Comparison of ENCODE assay signal across 19 cellular contexts in genomic region chr19:6721113-6721474, GRCh38. TPM values are rescaled to one million over a fixed set of nuclear protein-coding genes. Genes with fewer than 3 reads are reported as not detected.
A peak's percentile ranks its signal among the peaks of the same experiment; 100 is the strongest.
DNase-seq lines count a peak whose midpoint lies in the region; ATAC-seq, FAIRE-seq and TF ChIP-seq lines count a peak whose summit lies in the region.
"Had no signal": no experiment of that assay in that cellular context is flagged by ENCODE, and none has a peak within 500 bp of the region (broad histone marks: within the 10 kb centered on the region; RNA-seq: fewer than 3 reads in every experiment).

No MANE protein-coding gene starts in this region.

- no peak overlapping the region for H3K4me3 Mint-ChIP-seq in stimulated activated memory B cell treated with anti-CD40 and anti-IgM and Interleukin-4, amounts not matched to agents 10 μg/mL and 1 μg/mL and 100 μg/mL, for 72 hours
- H3K4me3 Mint-ChIP-seq: activated CD4-positive, alpha-beta memory T cell treated with anti-CD3 and anti-CD28 coated beads for 36 hours; activated T-cell treated with anti-CD3 and anti-CD28 coated beads, Interleukin-2, amount 50 U/mL, for 24 hours; GM23338 had no signal

- peak overlapping the region; percentile 87 for H3K27ac Mint-ChIP-seq in stimulated activated memory B cell treated with anti-CD40 and anti-IgM and Interleukin-4, amounts not matched to agents 10 μg/mL and 1 μg/mL and 100 μg/mL, for 72 hours
- H3K27ac Mint-ChIP-seq: activated CD4-positive, alpha-beta memory T cell treated with anti-CD3 and anti-CD28 coated beads for 36 hours; activated T-cell treated with anti-CD3 and anti-CD28 coated beads, Interleukin-2, amount 50 U/mL, for 24 hours; GM23338 had no signal

- TF ChIP-seq CTCF in DOHH2 (IDR thresholded peaks at IDR 0.05; ENCODE audit: low read depth, low read length, poor library complexity, severe bottlenecking) (no peak), RWPE2 (IDR thresholded peaks at IDR 0.05; ENCODE audit: poor library complexity, severe bottlenecking) (no peak), keratinocyte (optimal IDR thresholded peaks at IDR 0.05 in 1 of 3, IDR thresholded peaks at IDR 0.05 in 1 of 3, conservative IDR thresholded peaks at IDR 0.05 in 1 of 3; ENCODE audit: extremely low read depth in 1 of 3, insufficient read depth in 2 of 3, low read length in 3 of 3) (no peak)

- no peak overlapping the region for H3K9ac ChIP-seq in keratinocyte (ENCODE audit: control insufficient read depth, extremely low read depth, insufficient read depth, low read length)

- H3K9me1 ChIP-seq in keratinocyte (ENCODE audit: control insufficient read depth, extremely low read depth, insufficient read depth, low read length), result no peaks in the 10 kb centered on the region

- no peak overlapping the region for H2AFZ ChIP-seq in keratinocyte (ENCODE audit: control insufficient read depth, low read length)
- H2AFZ ChIP-seq: GM23338 had no signal

- H3K9me3 ChIP-seq in DOHH2 (ENCODE audit: control insufficient read depth, insufficient read depth, low read length) (no peaks in the 10 kb centered on the region), RWPE2 (ENCODE audit: severe bottlenecking) (no peaks in the 10 kb centered on the region), keratinocyte (ENCODE audit: control insufficient read depth, low read depth, low read length) (no peaks in the 10 kb centered on the region)
- H3K9me3 ChIP-seq: BE2C, ovary, suprapubic skin had no signal

- H3K36me3 ChIP-seq in DOHH2 (ENCODE audit: control insufficient read depth, low read length), result no peaks in the 10 kb centered on the region
- peaks cover 13% of the 10 kb centered on the region for H3K36me3 ChIP-seq in RWPE2 (ENCODE audit: low read depth)
- H3K36me3 ChIP-seq in keratinocyte (ENCODE audit: control insufficient read depth in 2 of 2, extremely low read depth in 1 of 2, insufficient read depth in 2 of 2, low read length in 2 of 2), result no peaks in the 10 kb centered on the region
- H3K36me3 ChIP-seq: BE2C, ovary, suprapubic skin had no signal

- H3K79me2 ChIP-seq in DOHH2 (ENCODE audit: control insufficient read depth, low read length), result no peaks in the 10 kb centered on the region
- H3K79me2 ChIP-seq in keratinocyte (ENCODE audit: control insufficient read depth, insufficient read depth, low read length), result no peaks in the 10 kb centered on the region

- ATAC-seq in RWPE2 (ENCODE audit: low read depth), result no peak
- no peak for ATAC-seq in stimulated activated memory B cell treated with anti-CD40 and anti-IgM and Interleukin-4, amounts not matched to agents 10 μg/mL and 1 μg/mL and 100 μg/mL, for 72 hours
- no peak for ATAC-seq in GM19324 (IDR thresholded peaks at IDR 0.05; ENCODE audit: low FRiP score, unreplicated experiment)
- ATAC-seq: GM23338 had no signal

- H3K4me3 ChIP-seq in DOHH2 (ENCODE audit: low read length), result peak overlapping the region; percentile 38; the same call in 1 of the 2 replicates
- no peak overlapping the region for H3K4me3 ChIP-seq in RWPE2 (ENCODE audit: severe bottlenecking)
- H3K4me3 ChIP-seq in keratinocyte (ENCODE audit: control insufficient read depth in 2 of 3, extremely low read depth in 1 of 3, insufficient read depth in 2 of 3, low read depth in 1 of 3, low read length in 3 of 3), result no peak overlapping the region
- H3K4me3 ChIP-seq: GM23338 had no signal

- H3K4me1 Mint-ChIP-seq in stimulated activated memory B cell treated with anti-CD40 and anti-IgM and Interleukin-4, amounts not matched to agents 10 μg/mL and 1 μg/mL and 100 μg/mL, for 72 hours, result peaks cover 63% of the 10 kb centered on the region

- H3K27ac ChIP-seq in DOHH2 (ENCODE audit: low read depth, low read length) (no peak overlapping the region), RWPE2 (ENCODE audit: poor library complexity, severe bottlenecking) (peak overlapping the region; percentile 52), keratinocyte (ENCODE audit: control insufficient read depth, insufficient read depth, low read length) (no peak overlapping the region)
- H3K27ac ChIP-seq: suprapubic skin had no signal

- dilution Hi-C loops in keratinocyte (cut with MboI; ENCODE audit: extremely low pct_ligation_motif_present, low sequenced_read_pairs), result no loop called here

- no peaks in the 10 kb centered on the region for H3K36me3 Mint-ChIP-seq in stimulated activated memory B cell treated with anti-CD40 and anti-IgM and Interleukin-4, amounts not matched to agents 10 μg/mL and 1 μg/mL and 100 μg/mL, for 72 hours
- H3K36me3 Mint-ChIP-seq: activated CD4-positive, alpha-beta memory T cell treated with anti-CD3 and anti-CD28 coated beads for 36 hours had no signal

- no peaks in the 10 kb centered on the region for H3K9me2 ChIP-seq in DOHH2 (replicated peaks; ENCODE audit: control insufficient read depth, low read length)

- H3K27me3 ChIP-seq in DOHH2 (ENCODE audit: control insufficient read depth, low read length) (no peaks in the 10 kb centered on the region), RWPE2 (ENCODE audit: insufficient read depth, poor library complexity, severe bottlenecking) (no peaks in the 10 kb centered on the region), keratinocyte (ENCODE audit: control insufficient read depth, extremely low read depth, insufficient read depth, low read length) (no peaks in the 10 kb centered on the region)
- H3K27me3 ChIP-seq: BE2C, ovary, suprapubic skin had no signal

- FAIRE-seq in keratinocyte (lab: Jason Lieb, UNC), result no peak

- no peaks in the 10 kb centered on the region for H4K20me1 ChIP-seq in DOHH2 (ENCODE audit: control insufficient read depth, insufficient read depth, low read depth, low read length)
- H4K20me1 ChIP-seq in keratinocyte (ENCODE audit: control insufficient read depth, extremely low read depth, insufficient read depth, low read length), result no peaks in the 10 kb centered on the region

- peaks cover 7% of the 10 kb centered on the region for H3K9me3 Mint-ChIP-seq in stimulated activated memory B cell treated with anti-CD40 and anti-IgM and Interleukin-4, amounts not matched to agents 10 μg/mL and 1 μg/mL and 100 μg/mL, for 72 hours
- H3K9me3 Mint-ChIP-seq: activated CD4-positive, alpha-beta memory T cell treated with anti-CD3 and anti-CD28 coated beads for 36 hours; activated T-cell treated with anti-CD3 and anti-CD28 coated beads, Interleukin-2, amount 50 U/mL, for 24 hours had no signal

- DNase-seq in RWPE2 (ENCODE audit: low spot score) (no peak), keratinocyte (ENCODE audit: low read depth, low spot score) (no peak), dedifferentiated amniotic fluid mesenchymal stem cell (ENCODE audit: extremely low spot score) (no peak), NCI-H146 treated with DMSO at 0.1 percent for 48 hours (lab: John Stamatoyannopoulos, UW; ENCODE audit: unreplicated experiment) (no peak), NCI-H510A (lab: John Stamatoyannopoulos, UW) (no peak)
- DNase-seq: activated CD4-positive, alpha-beta memory T cell treated with anti-CD3 and anti-CD28 coated beads for 36 hours; activated naive CD8-positive, alpha-beta T cell treated with anti-CD3 and anti-CD28 coated beads, Interleukin-2, amount 10 ng/mL, durations not matched to agents 7 days and 5 days; activated T-cell treated with anti-CD3 and anti-CD28 coated beads, Interleukin-2, amount 50 U/mL, for 24 hours; BE2C; DMS153; NCI-H1092 treated with DMSO at 0.1 percent for 48 hours; NCI-H524 treated with DMSO at 0.1 percent for 48 hours; stimulated activated CD4-positive, alpha-beta T cell treated with anti-CD3 and anti-CD28 coated beads, Interleukin-2, amount 100 ng/mL, for 48 hours had no signal

- H3K27me3 Mint-ChIP-seq in stimulated activated memory B cell treated with anti-CD40 and anti-IgM and Interleukin-4, amounts not matched to agents 10 μg/mL and 1 μg/mL and 100 μg/mL, for 72 hours, result no peaks in the 10 kb centered on the region
- H3K27me3 Mint-ChIP-seq: activated naive CD8-positive, alpha-beta T cell treated with anti-CD3 and anti-CD28 coated beads, Interleukin-2, amount 10 ng/mL, durations not matched to agents 7 days and 5 days; activated T-cell treated with anti-CD3 and anti-CD28 coated beads, Interleukin-2, amount 50 U/mL, for 24 hours had no signal

- peaks cover 10% of the 10 kb centered on the region; the same call in 1 of the 2 replicates for H3F3A ChIP-seq in DOHH2 (ENCODE audit: control insufficient read depth, insufficient read depth)

- H3K4me2 ChIP-seq in DOHH2 (ENCODE audit: low read length) (peak overlapping the region; percentile 59), keratinocyte (ENCODE audit: control insufficient read depth, extremely low read depth, insufficient read depth, low read depth, low read length) (peak overlapping the region; percentile 30)
- H3K4me2 ChIP-seq: GM23338 had no signal

- H3K4me1 ChIP-seq in DOHH2 (ENCODE audit: control insufficient read depth, low read length) (peaks cover 41% of the 10 kb centered on the region), RWPE2 (ENCODE audit: insufficient read depth, poor library complexity, severe bottlenecking) (peaks cover 23% of the 10 kb centered on the region), keratinocyte (ENCODE audit: control insufficient read depth, extremely low read depth, insufficient read depth, low read length) (peaks cover 14% of the 10 kb centered on the region)
- H3K4me1 ChIP-seq: BE2C had no signal

RNA-seq across cellular contexts. Expression of gene C3, which starts 0.6 kb away (rescaled TPM):
- polyA plus RNA-seq in keratinocyte, result 10.7 to 85.7 TPM (median 14.8 TPM) in 3 replicates
- polyA plus RNA-seq in keratinocyte (2011; ENCODE audit: low read depth), result 3.3 TPM
- polyA plus RNA-seq in keratinocyte (2011; cell fraction: cytosol; rRNA removed), result 17.7 and 21.0 TPM in 2 replicates
- polyA plus RNA-seq in keratinocyte (2011; cell fraction: nucleus; rRNA removed), result 111 and 120 TPM in 2 replicates
- polyA plus RNA-seq in keratinocyte (2012; ENCODE audit: low replicate concordance), result 3.5 and 17.2 TPM in 2 replicates
- 14.0 to 151 TPM (median 61.4 TPM) in 3 replicates for polyA minus RNA-seq in keratinocyte
- polyA minus RNA-seq in keratinocyte (2011; cell fraction: cytosol; rRNA and poly(A)+ RNA removed), result 83.1 TPM
- polyA minus RNA-seq in keratinocyte (2011; cell fraction: nucleus; rRNA and poly(A)+ RNA removed), result 68.7 and 86.2 TPM in 2 replicates

RNA-seq across cellular contexts. Expression of gene GPR108, which starts 16.3 kb away (rescaled TPM):
- polyA plus RNA-seq in keratinocyte, result 57.7 to 89.8 TPM (median 62.9 TPM) in 3 replicates
- polyA plus RNA-seq in keratinocyte (2011; ENCODE audit: low read depth), result 64.3 TPM
- polyA plus RNA-seq in keratinocyte (2011; cell fraction: cytosol; rRNA removed), result 60.4 and 78.6 TPM in 2 replicates
- polyA plus RNA-seq in keratinocyte (2011; cell fraction: nucleus; rRNA removed), result 146 and 171 TPM in 2 replicates
- 54.0 and 68.0 TPM in 2 replicates for polyA plus RNA-seq in keratinocyte (2012; ENCODE audit: low replicate concordance)
- 66.7 to 196 TPM (median 116 TPM) in 3 replicates for polyA minus RNA-seq in keratinocyte
- 98.4 TPM for polyA minus RNA-seq in keratinocyte (2011; cell fraction: cytosol; rRNA and poly(A)+ RNA removed)
- polyA minus RNA-seq in keratinocyte (2011; cell fraction: nucleus; rRNA and poly(A)+ RNA removed), result 70.3 and 72.8 TPM in 2 replicates

RNA-seq across cellular contexts. Expression of gene TRIP10, which starts 18.4 kb away (rescaled TPM):
- 34.8 to 43.8 TPM (median 36.2 TPM) in 3 replicates for polyA plus RNA-seq in keratinocyte
- polyA plus RNA-seq in keratinocyte (2011; ENCODE audit: low read depth), result 345 TPM
- polyA plus RNA-seq in keratinocyte (2011; cell fraction: cytosol; rRNA removed), result 25.0 and 39.1 TPM in 2 replicates
- polyA plus RNA-seq in keratinocyte (2011; cell fraction: nucleus; rRNA removed), result 69.1 and 80.5 TPM in 2 replicates
- polyA plus RNA-seq in keratinocyte (2012; ENCODE audit: low replicate concordance), result 54.1 and 65.1 TPM in 2 replicates
- polyA minus RNA-seq in keratinocyte, result 18.9 to 22.5 TPM (median 19.9 TPM) in 3 replicates
- polyA minus RNA-seq in keratinocyte (2011; cell fraction: cytosol; rRNA and poly(A)+ RNA removed), result 22.1 TPM
- polyA minus RNA-seq in keratinocyte (2011; cell fraction: nucleus; rRNA and poly(A)+ RNA removed), result 13.6 and 20.2 TPM in 2 replicates

RNA-seq across cellular contexts. Expression of gene SH2D3A, which starts 46.1 kb away (rescaled TPM):
- polyA plus RNA-seq in keratinocyte, result 24.9 to 28.9 TPM (median 28.2 TPM) in 3 replicates
- polyA plus RNA-seq in keratinocyte (2011; ENCODE audit: low read depth), result 5.8 TPM
- polyA plus RNA-seq in keratinocyte (2011; cell fraction: cytosol; rRNA removed), result 16.7 and 24.9 TPM in 2 replicates
- 42.9 and 53.1 TPM in 2 replicates for polyA plus RNA-seq in keratinocyte (2011; cell fraction: nucleus; rRNA removed)
- polyA plus RNA-seq in keratinocyte (2012; ENCODE audit: low replicate concordance), result 25.3 and 44.5 TPM in 2 replicates
- 21.6 to 72.1 TPM (median 22.1 TPM) in 3 replicates for polyA minus RNA-seq in keratinocyte
- polyA minus RNA-seq in keratinocyte (2011; cell fraction: cytosol; rRNA and poly(A)+ RNA removed), result 30.5 TPM
- 22.8 and 24.2 TPM in 2 replicates for polyA minus RNA-seq in keratinocyte (2011; cell fraction: nucleus; rRNA and poly(A)+ RNA removed)

RNA-seq across cellular contexts. Expression of gene TNFSF14, which starts 51.1 kb away (rescaled TPM):
- polyA plus RNA-seq in keratinocyte, result 0.01 TPM in 1 of 3 replicates, not detected in the others
- not detected for polyA plus RNA-seq in keratinocyte (2011; ENCODE audit: low read depth)
- not detected in 2 replicates for polyA plus RNA-seq in keratinocyte (2011; cell fraction: cytosol; rRNA removed)
- 0.04 TPM in 1 of 2 replicates, not detected in the other for polyA plus RNA-seq in keratinocyte (2011; cell fraction: nucleus; rRNA removed)
- not detected in 2 replicates for polyA plus RNA-seq in keratinocyte (2012; ENCODE audit: low replicate concordance)
- polyA minus RNA-seq in keratinocyte, result not detected in 3 replicates
- polyA minus RNA-seq in keratinocyte (2011; cell fraction: cytosol; rRNA and poly(A)+ RNA removed), result not detected
- polyA minus RNA-seq in keratinocyte (2011; cell fraction: nucleus; rRNA and poly(A)+ RNA removed), result not detected in 2 replicates
- polyA plus RNA-seq: GM23338 had no signal
